Comparison of ENCODE assay signal across 30 cellular contexts in the genomic region with DNA sequence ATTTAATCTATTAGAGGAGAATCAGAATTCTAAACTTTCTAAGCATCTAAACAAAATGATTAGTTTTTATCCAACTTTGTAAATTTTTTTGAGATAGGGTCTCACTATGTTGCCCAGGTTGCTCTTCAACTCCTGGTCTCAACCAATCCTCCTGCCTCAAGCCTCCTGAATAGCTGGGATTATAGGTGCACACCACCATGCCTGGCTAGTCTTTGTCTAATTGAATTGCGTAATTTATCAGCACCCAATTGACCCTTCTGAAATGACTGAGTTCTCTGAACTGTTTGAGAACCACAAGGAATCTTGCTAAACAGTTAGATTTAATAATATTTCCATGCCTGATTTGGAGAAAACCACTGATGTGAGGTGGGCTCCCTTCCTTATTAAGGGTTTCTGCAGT.
"Had no signal": no experiment of that assay in that cellular context is flagged by ENCODE, and none has a peak within 500 bp of the region (broad histone marks: within the 10 kb centered on the region; RNA-seq: fewer than 3 reads in every experiment).

No MANE protein-coding gene starts in this region.

- H3K27me3 Mint-ChIP-seq: activated CD4-positive, alpha-beta memory T cell treated with anti-CD3 and anti-CD28 coated beads for 36 hours; activated CD8-positive, alpha-beta memory T cell treated with anti-CD3 and anti-CD28 coated beads, Interleukin-2, amount 10 ng/mL, durations not matched to agents 7 days and 5 days; activated naive CD4-positive, alpha-beta T cell treated with anti-CD3 and anti-CD28 coated beads, Interleukin-2, amount 50 U/mL, for 24 hours; brain had no signal

- H3K9me3 Mint-ChIP-seq: activated CD4-positive, alpha-beta memory T cell treated with anti-CD3 and anti-CD28 coated beads for 36 hours; activated naive CD4-positive, alpha-beta T cell treated with anti-CD3 and anti-CD28 coated beads for 36 hours; activated naive CD4-positive, alpha-beta T cell treated with anti-CD3 and anti-CD28 coated beads, Interleukin-2, amount 50 U/mL, for 24 hours; activated T-helper 1 cell treated with anti-CD3 and anti-CD28 coated beads, Interleukin-12 subunit alpha, Interleukin-12 subunit beta, Interleukin-2, Interleukin-4 antibody, amounts not matched to agents 30 ng/mL and 10 ng/mL and 1 ng/mL, durations not matched to agents 14 hours and 24 hours and 36 hours; activated T-helper 2 cell treated with anti-CD3 and anti-CD28 coated beads, Interferon-gamma antibody, Interleukin-2, Interleukin-4, amounts not matched to agents 10 μg/mL and 5 μg/mL and 100 μg/mL, durations not matched to agents 14 hours and 24 hours and 36 hours; WTC11 had no signal

- H3K4me3 Mint-ChIP-seq: activated CD4-positive, alpha-beta memory T cell treated with anti-CD3 and anti-CD28 coated beads for 36 hours; activated CD8-positive, alpha-beta memory T cell treated with anti-CD3 and anti-CD28 coated beads, Interleukin-2, amount 10 ng/mL, durations not matched to agents 7 days and 5 days; activated CD8-positive, alpha-beta T cell treated with anti-CD3 and anti-CD28 coated beads, Interleukin-2, amount 10 ng/mL, durations not matched to agents 7 days and 5 days; activated naive CD4-positive, alpha-beta T cell treated with anti-CD3 and anti-CD28 coated beads for 36 hours; activated naive CD4-positive, alpha-beta T cell treated with anti-CD3 and anti-CD28 coated beads, Interleukin-2, amount 50 U/mL, for 24 hours; activated T-helper 1 cell treated with anti-CD3 and anti-CD28 coated beads, Interleukin-12 subunit alpha, Interleukin-12 subunit beta, Interleukin-2, Interleukin-4 antibody, amounts not matched to agents 30 ng/mL and 10 ng/mL and 1 ng/mL, durations not matched to agents 14 hours and 24 hours and 36 hours; brain; WTC11 had no signal

- H3K27ac Mint-ChIP-seq: activated CD4-positive, alpha-beta memory T cell treated with anti-CD3 and anti-CD28 coated beads for 36 hours; activated CD8-positive, alpha-beta memory T cell treated with anti-CD3 and anti-CD28 coated beads, Interleukin-2, amount 10 ng/mL, durations not matched to agents 7 days and 5 days; activated CD8-positive, alpha-beta T cell treated with anti-CD3 and anti-CD28 coated beads, Interleukin-2, amount 10 ng/mL, durations not matched to agents 7 days and 5 days; activated naive CD4-positive, alpha-beta T cell treated with anti-CD3 and anti-CD28 coated beads for 36 hours; activated naive CD4-positive, alpha-beta T cell treated with anti-CD3 and anti-CD28 coated beads, Interleukin-2, amount 50 U/mL, for 24 hours; activated T-helper 1 cell treated with anti-CD3 and anti-CD28 coated beads, Interleukin-12 subunit alpha, Interleukin-12 subunit beta, Interleukin-2, Interleukin-4 antibody, amounts not matched to agents 30 ng/mL and 10 ng/mL and 1 ng/mL, durations not matched to agents 14 hours and 24 hours and 36 hours; activated T-helper 2 cell treated with anti-CD3 and anti-CD28 coated beads, Interferon-gamma antibody, Interleukin-2, Interleukin-4, amounts not matched to agents 10 μg/mL and 5 μg/mL and 100 μg/mL, durations not matched to agents 14 hours and 24 hours and 36 hours; WTC11 had no signal

- DNase-seq: activated CD4-positive, alpha-beta memory T cell treated with anti-CD3 and anti-CD28 coated beads for 36 hours; activated CD4-positive, alpha-beta T cell treated with anti-CD3 and anti-CD28 coated beads for 48 hours; activated CD8-positive, alpha-beta memory T cell treated with anti-CD3 and anti-CD28 coated beads, Interleukin-2, amount 10 ng/mL, durations not matched to agents 7 days and 5 days; activated CD8-positive, alpha-beta memory T cell treated with anti-CD3 and anti-CD28 coated beads, Interleukin-2, amount 50 U/mL, for 4 hours; activated CD8-positive, alpha-beta T cell treated with anti-CD3 and anti-CD28 coated beads, Interleukin-2, amount 10 ng/mL, durations not matched to agents 7 days and 5 days; activated effector memory CD4-positive, alpha-beta T cell treated with anti-CD3 and anti-CD28 coated beads, Interleukin-2, amount 50 U/mL, for 16 hours; activated naive CD4-positive, alpha-beta T cell treated with anti-CD3 and anti-CD28 coated beads for 36 hours; activated T-cell treated with anti-CD3 and anti-CD28 coated beads, Interleukin-2, amount 50 U/mL, for 1 hour; activated T-cell treated with anti-CD3 and anti-CD28 coated beads, Interleukin-2, amount 50 U/mL, for 48 hours; amniotic stem cell; aorta; central memory CD4-positive, alpha-beta T cell; cerebellar nuclear complex; colonic mucosa; effector CD8-positive, alpha-beta T cell; esophagus squamous epithelium; foreskin melanocyte; heart right ventricle; T-helper 2 cell had no signal

- H3K27ac ChIP-seq: breast epithelium, cardiac muscle cell, colonic mucosa, epithelial cell of prostate, esophagus squamous epithelium, gastroesophageal sphincter, heart right ventricle, VCaP had no signal

- H3K4me1 Mint-ChIP-seq: activated CD8-positive, alpha-beta memory T cell treated with anti-CD3 and anti-CD28 coated beads, Interleukin-2, amount 10 ng/mL, durations not matched to agents 7 days and 5 days; activated naive CD4-positive, alpha-beta T cell treated with anti-CD3 and anti-CD28 coated beads, Interleukin-2, amount 50 U/mL, for 24 hours had no signal

- H3K27me3 ChIP-seq: breast epithelium, cardiac muscle cell, colonic mucosa, esophagus squamous epithelium, gastroesophageal sphincter, heart right ventricle had no signal

- H3K4me1 ChIP-seq: breast epithelium, colonic mucosa had no signal

- H3K4me3 ChIP-seq: breast epithelium, cardiac muscle cell, colonic mucosa, esophagus squamous epithelium, gastroesophageal sphincter, heart right ventricle had no signal

- FAIRE-seq: endothelial cell of umbilical vein had no signal

- H3K36me3 ChIP-seq: breast epithelium, colonic mucosa had no signal

- ATAC-seq: activated CD8-positive, alpha-beta memory T cell treated with anti-CD3 and anti-CD28 coated beads, Interleukin-2, amount 10 ng/mL, durations not matched to agents 7 days and 5 days; activated CD8-positive, alpha-beta T cell treated with anti-CD3 and anti-CD28 coated beads, Interleukin-2, amount 10 ng/mL, durations not matched to agents 7 days and 5 days; gastroesophageal sphincter; heart right ventricle; WTC11 had no signal

- H3K9me3 ChIP-seq: breast epithelium, colonic mucosa, esophagus squamous epithelium, gastroesophageal sphincter, heart right ventricle had no signal
